Comparison of ENCODE assay signal across 8 cellular contexts in genomic region chr7:135170998-135171481, GRCh38. TPM values are rescaled to one million over a fixed set of nuclear protein-coding genes. Genes with fewer than 3 reads are reported as not detected.
A peak's percentile ranks its signal among the peaks of the same experiment; 100 is the strongest.
DNase-seq lines count a peak whose midpoint lies in the region; ATAC-seq and TF ChIP-seq lines count a peak whose summit lies in the region.
"Not testable (repeated sequence)": the region's sequence is repeated elsewhere in the genome, so short reads cannot be mapped to it uniquely, and the experiment has no call there.

No MANE protein-coding gene starts in this region.

- not testable (repeated sequence) for BruUV-seq in Caco-2 (replicated peaks; lab: Mats Ljungman, UMichigan)

- H3K4me1 Mint-ChIP-seq in Caco-2 (ENCODE audit: low read depth, unreplicated experiment): peaks cover 24% of the 10 kb centered on the region
- peaks cover 53% of the 10 kb centered on the region for H3K4me1 Mint-ChIP-seq in activated naive CD8-positive, alpha-beta T cell treated with anti-CD3 and anti-CD28 coated beads, Interleukin-2, amount 50 U/mL, for 24 hours

- H3K27me3 Mint-ChIP-seq in Caco-2 (ENCODE audit: insufficient read depth, unreplicated experiment); activated naive CD8-positive, alpha-beta T cell treated with anti-CD3 and anti-CD28 coated beads, Interleukin-2, amount 50 U/mL, for 24 hours: not testable (repeated sequence)

- peak overlapping the region; percentile 94 for H3K27ac Mint-ChIP-seq in Caco-2 (ENCODE audit: unreplicated experiment)
- H3K27ac Mint-ChIP-seq in activated naive CD8-positive, alpha-beta T cell treated with anti-CD3 and anti-CD28 coated beads, Interleukin-2, amount 50 U/mL, for 24 hours: peak overlapping the region; percentile 92

- intact Hi-C loops in Caco-2 (cut with micrococcal nuclease; ENCODE audit: unreplicated experiment): loop anchor here (1.0 to 5.0 kb wide), 8 partner anchors 23 to 538 kb away; partner anchors contain the start of genes AGBL3, BPGM, TMEM140 and WDR91

- H3K9me3 Mint-ChIP-seq in Caco-2 (ENCODE audit: unreplicated experiment): peaks cover 11% of the 10 kb centered on the region
- H3K9me3 Mint-ChIP-seq in activated naive CD8-positive, alpha-beta T cell treated with anti-CD3 and anti-CD28 coated beads, Interleukin-2, amount 50 U/mL, for 24 hours: not testable (repeated sequence)

- TF ChIP-seq CTCF in Caco-2 (IDR thresholded peaks at IDR 0.05; ENCODE audit: insufficient read depth in 1 of 2, low read depth in 1 of 2, low read length in 1 of 2, severe bottlenecking in 1 of 2, unreplicated experiment in 1 of 2); OCI-LY3 (IDR thresholded peaks at IDR 0.05; ENCODE audit: low read depth, low read length); fibroblast of pulmonary artery (IDR thresholded peaks at IDR 0.05; ENCODE audit: low read length, missing control alignments): not testable (repeated sequence)

- CTCF ChIA-PET in Caco-2 (lab: Charles Lee): interaction anchor here (0.5 to 2.2 kb wide), 4 partner anchors 70 to 446 kb away, joined by 3 to 8 read pairs (median 3); partner anchors contain the start of gene AGBL3

- peak overlapping the region; percentile 63 for H3K4me2 ChIP-seq in OCI-LY3 (ENCODE audit: low read length)

- H3K79me2 ChIP-seq in OCI-LY3 (ENCODE audit: low read length): peaks cover 19% of the 10 kb centered on the region

- DNase-seq in Caco-2; activated naive CD8-positive, alpha-beta T cell treated with anti-CD3 and anti-CD28 coated beads, Interleukin-2, amount 50 U/mL, for 24 hours; fibroblast of pulmonary artery (ENCODE audit: low read depth); substantia nigra (lab: John Stamatoyannopoulos, UW): not testable (repeated sequence)

- not testable (repeated sequence) for H3K36me3 ChIP-seq in Caco-2 (ENCODE audit: control insufficient read depth, insufficient read depth, low read length)
- peaks cover 27% of the 10 kb centered on the region for H3K36me3 ChIP-seq in OCI-LY3 (replicated peaks; ENCODE audit: low read depth, low read length)
- H3K36me3 ChIP-seq in muscle layer of duodenum (ENCODE audit: control insufficient read depth in 1 of 2, insufficient read depth in 2 of 2, low read length in 2 of 2): peaks cover 12 to 16% of the 10 kb centered on the region in 2 donors

- peaks cover 53% of the 10 kb centered on the region for H3K36me3 Mint-ChIP-seq in Caco-2 (ENCODE audit: insufficient read depth, unreplicated experiment)
- H3K36me3 Mint-ChIP-seq in activated naive CD8-positive, alpha-beta T cell treated with anti-CD3 and anti-CD28 coated beads, Interleukin-2, amount 50 U/mL, for 24 hours (ENCODE audit: low read depth): peaks cover 29% of the 10 kb centered on the region

- H3K27me3 ChIP-seq in Caco-2 (replicated peaks; ENCODE audit: control insufficient read depth, insufficient read depth, low read length); OCI-LY3 (ENCODE audit: low read depth, low read length); muscle layer of duodenum (ENCODE audit: low read depth, low read length): not testable (repeated sequence)

- POLR2A ChIA-PET in Caco-2 (lab: Charles Lee): not testable (repeated sequence)

- H3K4me3 ChIP-seq in Caco-2 (ENCODE audit: low read depth, low read length) (peak overlapping the region; percentile 98), OCI-LY3 (ENCODE audit: low read length) (peak overlapping the region; percentile 92), fibroblast of pulmonary artery (replicated peaks; ENCODE audit: low read depth, low read length) (peak overlapping the region; percentile 68), muscle layer of duodenum (ENCODE audit: low read depth in 1 of 2, low read length in 2 of 2) (peak overlapping the region; percentile 42 to 94)

- H2AFZ ChIP-seq in OCI-LY3 (ENCODE audit: low read depth, low read length): peak overlapping the region; percentile 26; the same call in 1 of the 2 replicates

- H3K4me3 Mint-ChIP-seq in Caco-2 (ENCODE audit: unreplicated experiment): peak overlapping the region; percentile 85
- H3K4me3 Mint-ChIP-seq in activated naive CD8-positive, alpha-beta T cell treated with anti-CD3 and anti-CD28 coated beads, Interleukin-2, amount 50 U/mL, for 24 hours: peak overlapping the region; percentile 94

- peaks cover 12% of the 10 kb centered on the region; the same call in 1 of the 2 replicates for H3K4me1 ChIP-seq in Caco-2
- H3K4me1 ChIP-seq in OCI-LY3 (ENCODE audit: low read length): peaks cover 30% of the 10 kb centered on the region
- H3K4me1 ChIP-seq in muscle layer of duodenum (ENCODE audit: control insufficient read depth in 1 of 2, insufficient read depth in 2 of 2, low read length in 2 of 2): peaks cover 0 to 36% of the 10 kb centered on the region in 2 donors

- H3K9ac ChIP-seq in OCI-LY3 (ENCODE audit: low read length): peak overlapping the region; percentile 96

- ATAC-seq in GM21381 (IDR thresholded peaks at IDR 0.05; ENCODE audit: unreplicated experiment): peak; percentile 28
- ATAC-seq in HG03060 (IDR thresholded peaks at IDR 0.05; ENCODE audit: low read depth, unreplicated experiment): peak; percentile 18
- not testable (repeated sequence) for ATAC-seq in activated naive CD8-positive, alpha-beta T cell treated with anti-CD3 and anti-CD28 coated beads, Interleukin-2, amount 50 U/mL, for 24 hours

- H3K27ac ChIP-seq in OCI-LY3 (ENCODE audit: low read length): peak overlapping the region; percentile 93
- H3K27ac ChIP-seq in muscle layer of duodenum (ENCODE audit: low read length): peak overlapping the region; percentile 84
- H3K27ac ChIP-seq in substantia nigra (ENCODE audit: low read depth, low read length, poor library complexity, severe bottlenecking): peak overlapping the region; percentile 96

- peaks cover 16% of the 10 kb centered on the region for H4K20me1 ChIP-seq in OCI-LY3 (ENCODE audit: insufficient read depth, low read length)

- H3K9me3 ChIP-seq in Caco-2; OCI-LY3 (ENCODE audit: insufficient read depth, low read length); muscle layer of duodenum (ENCODE audit: control insufficient read depth in 1 of 2, low read length in 2 of 2): not testable (repeated sequence)

RNA-seq across cellular contexts. Expression of gene CYREN, which starts 0.5 kb away (rescaled TPM):
- 60.9 and 62.6 TPM in 2 replicates for total RNA-seq in Caco-2 (2022)

RNA-seq across cellular contexts. Expression of gene TMEM140, which starts 23.2 kb away (rescaled TPM):
- total RNA-seq in Caco-2 (2022): 3.8 and 6.1 TPM in 2 replicates

RNA-seq across cellular contexts. Expression of gene WDR91, which starts 40.3 kb away (rescaled TPM):
- total RNA-seq in Caco-2 (2022): 11.5 and 12.6 TPM in 2 replicates
